Comparison of ENCODE assay signal across 8 cellular contexts in genomic region chr1:145957443-145958319, GRCh38. TPM values are rescaled to one million over a fixed set of nuclear protein-coding genes. Genes with fewer than 3 reads are reported as not detected.
A peak's percentile ranks its signal among the peaks of the same experiment; 100 is the strongest.
DNase-seq lines count a peak whose midpoint lies in the region; ATAC-seq, FAIRE-seq and TF ChIP-seq lines count a peak whose summit lies in the region.

TSS of gene LIX1L (minus strand) at chr1:145958017. CDS start at chr1:145957927, 90 bp downstream.

- DNase-seq in GM12892 (ENCODE audit: insufficient read length): peak; percentile 89
- peak; percentile 96 for DNase-seq in NCI-H146 (lab: John Stamatoyannopoulos, UW)
- peak; percentile 87 to 96 (median 93) for DNase-seq in T-helper 1 cell
- DNase-seq in adrenal gland: peak; percentile 97 to 98 (median 98)
- peak; percentile 96 to 98 for DNase-seq in heart right ventricle
- peak; percentile 95 to 99 (median 97) for DNase-seq in posterior cingulate gyrus
- DNase-seq in upper lobe of left lung: peak; percentile 93 to 98

- TF ChIP-seq CTCF in adrenal gland (IDR thresholded peaks at IDR 0.05) (no peak), heart right ventricle (IDR thresholded peaks at IDR 0.05) (no peak), upper lobe of left lung (IDR thresholded peaks at IDR 0.05) (no peak)

- H3K27ac ChIP-seq in adrenal gland (peak within 1 kb of the TSS; percentile 84 to 100 (median 92)), heart right ventricle (peak within 1 kb of the TSS; percentile 92 to 100 (median 98)), upper lobe of left lung (peak within 1 kb of the TSS; percentile 89 to 99 (median 93))

- intact Hi-C loops in adrenal gland (cut with DNase I) (no loop called here), heart right ventricle (cut with DNase I) (loop anchor here in 5 of 10 donors (1.0 to 5.0 kb wide), 3 partner anchors 30 to 40 kb away; partner anchors contain the start of genes PEX11B (in 5 of the 5) and RBM8A (in 2 of the 5)), posterior cingulate gyrus (cut with DNase I) (loop anchor here (2.0 to 5.0 kb wide), 4 partner anchors 31 to 80 kb away; partner anchors contain the start of genes PEX11B and RBM8A)

- 0 to 1% (median 0%) methylated on average over 17 to 60 of the region's 60 CpGs for WGBS in adrenal gland, 4 donors
- 0 to 1% methylated on average over 50 to 59 of the region's 60 CpGs for WGBS in heart right ventricle, 2 donors
- 1 to 2% methylated on average over 12 to 17 of the region's 60 CpGs for WGBS in upper lobe of left lung, 2 donors

- peak; percentile 84 for ATAC-seq in HG02852 (IDR thresholded peaks at IDR 0.05; ENCODE audit: unreplicated experiment)
- peak; percentile 84 to 90 (median 88) for ATAC-seq in heart right ventricle
- peak; percentile 94 to 98 for ATAC-seq in upper lobe of left lung (ENCODE audit: low FRiP score in 2 of 2)

- H3K27me3 ChIP-seq in adrenal gland (no peaks in the 10 kb centered on the region), heart right ventricle (peaks cover 0 to 9% (median 0%) of the 10 kb centered on the region in 7 donors), upper lobe of left lung (no peaks in the 10 kb centered on the region)

- peak within 1 kb of the TSS in 3 of 4 donors; percentile 36 to 95 (median 39) for H3K4me3 ChIP-seq in adrenal gland
- H3K4me3 ChIP-seq in heart right ventricle: peak within 1 kb of the TSS; percentile 56 to 88 (median 68)
- H3K4me3 ChIP-seq in upper lobe of left lung: peak within 1 kb of the TSS; percentile 34 to 89 (median 82)

- peaks cover 46 to 57% of the 10 kb centered on the region in 2 donors for H3K4me1 ChIP-seq in adrenal gland (replicated peaks in 1 of 2)
- H3K4me1 ChIP-seq in heart right ventricle: peaks cover 5 to 84% (median 74%) of the 10 kb centered on the region in 9 donors
- peaks cover 49 to 85% (median 53%) of the 10 kb centered on the region in 4 donors for H3K4me1 ChIP-seq in upper lobe of left lung

- peak; percentile 74 for TF ChIP-seq POLR2A in GM12892 (IDR thresholded peaks at IDR 0.05; ENCODE audit: low read depth, low read length)
- TF ChIP-seq POLR2A in adrenal gland (IDR thresholded peaks at IDR 0.05): peak; percentile 71 to 91
- peak in 3 of 4 donors; percentile 37 to 85 (median 42) for TF ChIP-seq POLR2A in upper lobe of left lung (IDR thresholded peaks at IDR 0.05)

- H3K9me3 ChIP-seq in adrenal gland (replicated peaks in 1 of 3) (no peaks in the 10 kb centered on the region), heart right ventricle (no peaks in the 10 kb centered on the region), upper lobe of left lung (no peaks in the 10 kb centered on the region)

- H3K36me3 ChIP-seq in adrenal gland (replicated peaks in 1 of 2): no peaks in the 10 kb centered on the region
- peaks cover 0 to 12% (median 0%) of the 10 kb centered on the region in 9 donors for H3K36me3 ChIP-seq in heart right ventricle
- peaks cover 0 to 3% (median 0%) of the 10 kb centered on the region in 4 donors for H3K36me3 ChIP-seq in upper lobe of left lung

- FAIRE-seq in GM12892 (lab: Jason Lieb, UNC): peak; percentile 87

- TF ChIP-seq EP300 in upper lobe of left lung (IDR thresholded peaks at IDR 0.05): no peak

RNA-seq across cellular contexts. Expression of gene LIX1L, which starts in this region (rescaled TPM):
- polyA plus RNA-seq in GM12892 (2012; ENCODE audit: missing spikeins): 15.7 TPM
- total RNA-seq in adrenal gland: 10 to 100 TPM; 31.5 to 61.2 (median 45.3) TPM
- 10 to 100 TPM in 2 of 3 donors, 1 to 10 TPM in 1; 9.6 to 27.5 (median 10.4) TPM for polyA plus RNA-seq in adrenal gland
- 10 to 100 TPM; 21.2 to 30.0 (median 24.5) TPM for total RNA-seq in heart right ventricle
- polyA plus RNA-seq in heart right ventricle: 1 to 10 TPM; 7.1 to 9.4 TPM
- total RNA-seq in upper lobe of left lung: 10 to 100 TPM in 5 of 6 donors, 1 to 10 TPM in 1; 5.2 to 35.6 (median 16.5) TPM

Comparison
In these comparisons a context has a peak if more than half of its experiments do, and no peak if none do; other contexts are left out.
1. Peak in every context shown above with its lines: DNase-seq, ATAC-seq, H3K4me3 ChIP-seq and H3K27ac ChIP-seq.